8 cellular contexts compared by ENCODE assay signal in the genomic region with DNA sequence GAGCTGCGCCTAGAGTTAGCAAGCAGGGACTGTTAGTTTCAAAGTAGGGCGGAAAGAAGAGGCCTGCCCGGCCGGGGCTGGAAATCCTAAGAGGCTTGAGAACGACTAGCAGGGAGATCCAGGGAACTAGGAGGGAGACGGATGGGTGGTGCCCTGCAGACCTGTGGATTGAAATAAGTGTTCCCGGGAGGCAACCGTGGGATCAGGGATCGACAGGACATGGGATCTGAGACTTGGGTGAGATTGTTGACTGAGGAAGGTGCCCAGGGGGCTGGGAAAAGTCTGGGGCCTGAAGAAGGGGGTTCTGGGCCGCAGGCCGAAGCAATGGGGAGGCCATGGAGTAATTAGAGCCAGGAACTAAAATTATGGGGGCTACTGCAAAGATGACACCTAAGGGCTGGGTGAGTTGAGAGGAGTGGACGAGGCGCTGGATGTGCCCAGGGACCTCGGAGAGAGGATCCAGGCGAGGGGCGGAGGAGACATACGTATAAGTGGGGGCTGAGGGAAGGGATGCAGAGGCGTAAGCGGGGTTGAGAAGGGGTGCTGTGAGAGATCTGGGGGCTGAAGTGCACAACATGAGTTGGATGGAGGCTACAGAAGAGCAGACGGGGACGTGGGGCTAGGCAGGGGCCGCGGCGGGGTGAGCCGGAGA. TPM values are rescaled to one million over a fixed set of nuclear protein-coding genes. Genes with fewer than 3 reads are reported as not detected.
DNase-seq lines count a peak whose midpoint lies in the region; ATAC-seq and TF ChIP-seq lines count a peak whose summit lies in the region.
"Had no signal": no experiment of that assay in that cellular context is flagged by ENCODE, and none has a peak within 500 bp of the region (broad histone marks: within the 10 kb centered on the region; RNA-seq: fewer than 3 reads in every experiment).

No MANE protein-coding gene starts in this region.

- H3K27ac Mint-ChIP-seq in H9 (no peak overlapping the region), endothelial cell (ENCODE audit: unreplicated experiment) (no peak overlapping the region)
- H3K27ac Mint-ChIP-seq: stimulated activated naive CD8-positive, alpha-beta T cell treated with anti-CD3 and anti-CD28 coated beads, Interleukin-15, amount 100 ng/mL, for 72 hours had no signal

- no peak overlapping the region for H3K56ac ChIP-seq in H9 (ENCODE audit: insufficient read length, low read depth, low read length)

- peak overlapping the region; percentile 59 for H3K9ac ChIP-seq in H9 (ENCODE audit: extremely low read depth, insufficient read length, low read length)

- no peaks in the 10 kb centered on the region for H3K27me3 Mint-ChIP-seq in H9 (ENCODE audit: low read depth)
- no peaks in the 10 kb centered on the region for H3K27me3 Mint-ChIP-seq in endothelial cell (ENCODE audit: unreplicated experiment)
- H3K27me3 Mint-ChIP-seq: stimulated activated naive CD8-positive, alpha-beta T cell treated with anti-CD3 and anti-CD28 coated beads, Interleukin-15, amount 100 ng/mL, for 72 hours had no signal

- H2BK120ac ChIP-seq in H9 (ENCODE audit: low read depth, low read length, poor library complexity, severe bottlenecking): no peak overlapping the region

- intact Hi-C loops in mucosa of descending colon (cut with DNase I, micrococcal nuclease): no loop called here

- H3K9me3 Mint-ChIP-seq in H9: no peaks in the 10 kb centered on the region
- H3K9me3 Mint-ChIP-seq in endothelial cell (ENCODE audit: unreplicated experiment): no peaks in the 10 kb centered on the region
- H3K9me3 Mint-ChIP-seq: stimulated activated naive CD8-positive, alpha-beta T cell treated with anti-CD3 and anti-CD28 coated beads, Interleukin-15, amount 100 ng/mL, for 72 hours had no signal

- no peak overlapping the region for H4K91ac ChIP-seq in H9 (ENCODE audit: insufficient read length, low read depth, low read length)

- no peak overlapping the region for H2BK20ac ChIP-seq in H9 (ENCODE audit: low read depth, low read length, poor library complexity, severe bottlenecking)

- peak overlapping the region; percentile 86 for H3K4me2 ChIP-seq in H9 (ENCODE audit: insufficient read depth, insufficient read length, low read length)

- no peak overlapping the region for H4K5ac ChIP-seq in H9 (ENCODE audit: insufficient read length, low read depth, low read length)

- H3K4me3 ChIP-seq in mucosa of descending colon: peak overlapping the region; percentile 57

- H4K8ac ChIP-seq in H9 (replicated peaks; ENCODE audit: insufficient read length, low read depth, low read length): no peak overlapping the region

- H3K23me2 ChIP-seq in H9 (ENCODE audit: insufficient read length, low read depth, low read length, poor library complexity, severe bottlenecking): peaks cover 6% of the 10 kb centered on the region

- peaks cover 2% of the 10 kb centered on the region for H3K79me1 ChIP-seq in H9 (ENCODE audit: insufficient read depth, low read depth, low read length, poor library complexity, severe bottlenecking)

- no peaks in the 10 kb centered on the region for H3K27me3 ChIP-seq in H9 (ENCODE audit: insufficient read depth, low read length)

- no peaks in the 10 kb centered on the region for H3K36me3 Mint-ChIP-seq in H9 (ENCODE audit: insufficient read depth in 1 of 3, low read depth in 3 of 3)
- H3K36me3 Mint-ChIP-seq in endothelial cell (ENCODE audit: low read depth, unreplicated experiment): no peaks in the 10 kb centered on the region

- CTCF ChIA-PET in GM10248 (lab: Yijun Ruan, JAX): interaction anchor here (1.6 kb wide), 1 partner anchor 482 kb away, joined by 6 read pairs; no protein-coding TSS in a partner anchor

- H3K4me1 ChIP-seq in H9 (ENCODE audit: insufficient read depth, low read length) (peaks cover 2% of the 10 kb centered on the region; the same call in 1 of the 2 replicates), mucosa of descending colon (ENCODE audit: low read depth) (peaks cover 19% of the 10 kb centered on the region)

- ATAC-seq in mucosa of descending colon: peak; percentile 13

- no peak overlapping the region for H2BK12ac ChIP-seq in H9 (ENCODE audit: insufficient read length, low read depth, low read length)

- H2AFZ ChIP-seq in H9 (ENCODE audit: low read length): no peak overlapping the region

- H3K14ac ChIP-seq in H9 (ENCODE audit: insufficient read depth, low read length): peak overlapping the region; percentile 66

- H3K9me3 ChIP-seq in H9 (ENCODE audit: control insufficient read depth, low read depth, low read length) (no peaks in the 10 kb centered on the region), mucosa of descending colon (no peaks in the 10 kb centered on the region)

- H3K4ac ChIP-seq in H9 (ENCODE audit: low read depth, low read length): no peak overlapping the region

- H2AK5ac ChIP-seq in H9 (ENCODE audit: insufficient read length, low read length): no peak overlapping the region

- DNase-seq in ELF-1 (ENCODE audit: low read depth, low spot score) (peak; percentile 40), H9 (peak; percentile 43), NCI-H82 (lab: John Stamatoyannopoulos, UW) (peak; percentile 81), endothelial cell (ENCODE audit: low spot score) (peak; percentile 46), mucosa of descending colon (peak; percentile 50 to 56 (median 53)), GM10248 (ENCODE audit: extremely low spot score) (no peak)
- DNase-seq in stimulated activated CD4-positive, alpha-beta T cell treated with anti-CD3 and anti-CD28 coated beads, Interleukin-2, amount 100 ng/mL, for 48 hours: no peak

- H2BK15ac ChIP-seq in H9 (ENCODE audit: low read depth, low read length): no peak overlapping the region

- no peak overlapping the region for H3T11ph ChIP-seq in H9 (ENCODE audit: low read length)

- POLR2A ChIA-PET in GM10248 (lab: Yijun Ruan, JAX): interaction anchor here (1.0 kb wide), 1 partner anchor 373 kb away, joined by 3 read pairs; no protein-coding TSS in a partner anchor

- no peak overlapping the region for H3K18ac ChIP-seq in H9 (ENCODE audit: insufficient read length, low read depth, low read length)

- no peaks in the 10 kb centered on the region for H3K36me3 ChIP-seq in mucosa of descending colon (ENCODE audit: low read depth)

- no peak for TF ChIP-seq CTCF in H9 (conservative IDR thresholded peaks at IDR 0.05)
- TF ChIP-seq CTCF in endothelial cell (IDR thresholded peaks at IDR 0.05; ENCODE audit: unreplicated experiment): no peak
- no peak for TF ChIP-seq CTCF in mucosa of descending colon (IDR thresholded peaks at IDR 0.05)
- no peak for TF ChIP-seq CTCF in GM10248 (IDR thresholded peaks at IDR 0.05; ENCODE audit: control extremely low read depth, extremely low read depth, low read depth, missing control alignments)

- no peak overlapping the region for H2BK5ac ChIP-seq in H9 (ENCODE audit: insufficient read length, low read length)

- H3K4me3 Mint-ChIP-seq in H9 (no peak overlapping the region), endothelial cell (ENCODE audit: unreplicated experiment) (no peak overlapping the region)
- H3K4me3 Mint-ChIP-seq: stimulated activated naive CD8-positive, alpha-beta T cell treated with anti-CD3 and anti-CD28 coated beads, Interleukin-15, amount 100 ng/mL, for 72 hours had no signal

- no peaks in the 10 kb centered on the region for H4K20me1 ChIP-seq in H9 (ENCODE audit: control insufficient read depth, insufficient read depth, insufficient read length)

- WGBS in H9 (ENCODE audit: extremely low coverage, insufficient read length, low lambda C conversion rate): no CpG with 5 or more reads among the region's 25 CpGs

- peaks cover 6 to 7% of the 10 kb centered on the region in 2 experiments for H3K4me1 Mint-ChIP-seq in H9
- H3K4me1 Mint-ChIP-seq in endothelial cell (ENCODE audit: unreplicated experiment): peaks cover 3% of the 10 kb centered on the region

- H3K23ac ChIP-seq in H9 (ENCODE audit: insufficient read length, low read depth, low read length): no peak overlapping the region

- no peak overlapping the region for H3K27ac ChIP-seq in H9 (ENCODE audit: insufficient read length, low read depth, low read length)

- peaks cover 6% of the 10 kb centered on the region; the same call in 1 of the 2 replicates for H3K79me2 ChIP-seq in H9 (ENCODE audit: insufficient read depth, low read length)

RNA-seq across cellular contexts. Expression of a gene that starts 0.6 kb away (rescaled TPM):
- total RNA-seq in H9 (2021) (141 and 144 TPM in 2 replicates), endothelial cell (ENCODE audit: unreplicated experiment) (86.5 TPM), mucosa of descending colon (10 to 100 TPM; 52.8 to 68.2 (median 56.9) TPM)

RNA-seq across cellular contexts. Expression of a gene that starts 38.6 kb away (rescaled TPM):
- 0.11 and 0.35 TPM in 2 replicates for total RNA-seq in H9 (2021)
- total RNA-seq in endothelial cell (ENCODE audit: unreplicated experiment): 1.1 TPM
- 1 to 10 TPM; 1.0 to 1.8 (median 1.5) TPM for total RNA-seq in mucosa of descending colon

Comparison
In these comparisons a context has a peak if more than half of its experiments do, and no peak if none do; other contexts are left out.
1. DNase-seq: peak in ELF-1 (single experiment), H9 (single experiment), NCI-H82 (single experiment), endothelial cell (single experiment) and mucosa of descending colon (3 of 3); none in GM10248 (single experiment) and stimulated activated CD4-positive, alpha-beta T cell treated with anti-CD3 and anti-CD28 coated beads, Interleukin-2, amount 100 ng/mL, for 48 hours (0 of 2).